ENCODE assay signal across 8 cellular contexts in the genomic region with DNA sequence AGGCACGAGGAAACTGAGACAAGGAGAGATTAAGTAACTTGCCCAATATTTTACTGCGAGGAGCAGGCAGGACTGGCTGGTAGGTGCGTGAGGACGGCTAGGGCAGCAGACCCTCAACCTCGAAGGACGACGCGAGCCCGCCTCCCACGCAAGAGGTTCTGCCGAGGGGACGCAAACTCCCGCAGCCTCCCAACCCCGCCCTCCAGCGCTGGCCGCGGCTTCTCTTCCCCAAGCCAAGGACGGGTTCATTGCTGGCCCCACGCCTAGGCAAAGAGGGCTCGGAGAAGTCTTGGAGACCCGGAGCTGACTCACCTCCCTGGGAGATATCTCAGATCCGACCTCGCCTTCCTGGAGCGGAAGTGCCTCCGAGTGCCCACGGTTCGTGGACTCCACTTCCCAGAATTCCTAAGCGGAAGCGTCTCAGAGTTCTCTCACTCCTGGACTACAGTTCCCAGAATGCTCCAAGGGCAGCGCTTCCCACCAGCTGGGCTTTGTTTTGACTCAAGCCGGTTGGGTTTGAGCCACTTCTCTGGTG. TPM values are rescaled to one million over a fixed set of nuclear protein-coding genes. Genes with fewer than 3 reads are reported as not detected.
DNase-seq lines count a peak whose midpoint lies in the region; ATAC-seq and TF ChIP-seq lines count a peak whose summit lies in the region.

ZNF235 (minus strand) TSS at position 367 of the 535 bp plus-strand sequence. CDS start 1,621 bp downstream, outside the sequence.

- no peaks in the 10 kb centered on the region for H3K9me2 ChIP-seq in SU-DHL-6 (replicated peaks; ENCODE audit: insufficient read depth, low read length)

- TF ChIP-seq POLR2A in tibial nerve (IDR thresholded peaks at IDR 0.05), result no peak

- DNase-seq in GM06990 (ENCODE audit: extremely low read depth, insufficient read length) (peak; percentile 80), NCI-H1092 treated with DMSO at 0.1 percent for 48 hours (lab: John Stamatoyannopoulos, UW) (peak; percentile 79), cardiac septum (ENCODE audit: low spot score) (peak; percentile 95), tibial nerve (ENCODE audit: low spot score in 2 of 2) (peak; percentile 55 to 79)

- peak; percentile 39 to 81 for TF ChIP-seq EP300 in tibial nerve (IDR thresholded peaks at IDR 0.05)

- H3K36me3 ChIP-seq in GM06990 (ENCODE audit: control insufficient read depth, insufficient read depth, low read length) (peaks cover 2% of the 10 kb centered on the region), SU-DHL-6 (ENCODE audit: low read length) (peaks cover 5% of the 10 kb centered on the region; the same call in 1 of the 2 replicates), parathyroid adenoma (ENCODE audit: control insufficient read depth, insufficient read depth, low read length) (no peaks in the 10 kb centered on the region), tibial nerve (peaks cover 0 to 28% (median 3%) of the 10 kb centered on the region in 3 donors)

- H3K27ac ChIP-seq in SU-DHL-6 (ENCODE audit: low read depth, low read length), result no peak within 1 kb of the TSS
- peak within 1 kb of the TSS; percentile 21 for H3K27ac ChIP-seq in adipose tissue (ENCODE audit: low read depth, low read length)
- no peak within 1 kb of the TSS for H3K27ac ChIP-seq in parathyroid adenoma
- H3K27ac ChIP-seq in tibial nerve, result peak within 1 kb of the TSS in 3 of 4 donors; percentile 72 to 83 (median 80)

- peak within 1 kb of the TSS; percentile 90 for H2AFZ ChIP-seq in SU-DHL-6 (ENCODE audit: low read depth, low read length, severe bottlenecking)
- peak within 1 kb of the TSS; percentile 65 for H2AFZ ChIP-seq in parathyroid adenoma

- H3K4me3 ChIP-seq in GM06990 (replicated peaks; ENCODE audit: low read depth, low read length), result peak within 1 kb of the TSS; percentile 97
- H3K4me3 ChIP-seq in SU-DHL-6 (ENCODE audit: insufficient read depth, low read length, poor library complexity, severe bottlenecking), result peak within 1 kb of the TSS; percentile 70
- H3K4me3 ChIP-seq in parathyroid adenoma (ENCODE audit: low read depth, low read length), result peak within 1 kb of the TSS; percentile 95
- peak within 1 kb of the TSS; percentile 53 to 80 (median 70) for H3K4me3 ChIP-seq in tibial nerve

- intact Hi-C loops in cardiac septum (cut with DNase I), result loop anchor here (2.0 to 5.0 kb wide), 3 partner anchors 52 to 143 kb away; partner anchors contain the start of genes ZNF112, ZNF229 and ZNF285

- no peaks in the 10 kb centered on the region for H3K4me1 ChIP-seq in parathyroid adenoma
- peaks cover 0 to 17% (median 0%) of the 10 kb centered on the region in 4 donors for H3K4me1 ChIP-seq in tibial nerve

- ATAC-seq in HG02571 (IDR thresholded peaks at IDR 0.05; ENCODE audit: unreplicated experiment), result peak; percentile 83

- H3K9ac ChIP-seq in SU-DHL-6 (ENCODE audit: low read length) (peak within 1 kb of the TSS; percentile 75), parathyroid adenoma (no peak within 1 kb of the TSS)

- no peaks in the 10 kb centered on the region for H4K20me1 ChIP-seq in SU-DHL-6 (ENCODE audit: low read depth, low read length)

- H3K9me3 ChIP-seq in SU-DHL-6 (ENCODE audit: insufficient read depth, low read length), result no peaks in the 10 kb centered on the region
- no peaks in the 10 kb centered on the region for H3K9me3 ChIP-seq in parathyroid adenoma (ENCODE audit: control insufficient read depth, low read length)
- H3K9me3 ChIP-seq in tibial nerve, result peaks cover 0 to 37% (median 5%) of the 10 kb centered on the region in 4 donors

- 0 to 1% (median 0%) methylated on average over 30 to 31 of the region's 31 CpGs for WGBS in adipose tissue, 3 donors
- 0% methylated on average over 30 to 31 of the region's 31 CpGs for WGBS in tibial nerve, 2 donors

- H3K79me2 ChIP-seq in SU-DHL-6 (ENCODE audit: insufficient read depth, low read length) (peaks cover 8% of the 10 kb centered on the region; the same call in 1 of the 2 replicates), parathyroid adenoma (no peaks in the 10 kb centered on the region)

- no peaks in the 10 kb centered on the region for H3K27me3 ChIP-seq in GM06990 (replicated peaks; ENCODE audit: control insufficient read depth, insufficient read depth, low read length)
- H3K27me3 ChIP-seq in SU-DHL-6 (ENCODE audit: low read length), result no peaks in the 10 kb centered on the region
- no peaks in the 10 kb centered on the region for H3K27me3 ChIP-seq in parathyroid adenoma (ENCODE audit: control insufficient read depth, insufficient read depth, low read length)
- no peaks in the 10 kb centered on the region for H3K27me3 ChIP-seq in tibial nerve

- no peak for TF ChIP-seq CTCF in GM06990 (IDR thresholded peaks at IDR 0.05; ENCODE audit: insufficient read depth, low read length, poor library complexity, severe bottlenecking)
- no peak for TF ChIP-seq CTCF in SU-DHL-6 (IDR thresholded peaks at IDR 0.05; ENCODE audit: insufficient read depth, low read length, poor library complexity, severe bottlenecking)
- no peak for TF ChIP-seq CTCF in parathyroid adenoma (IDR thresholded peaks at IDR 0.05)
- no peak for TF ChIP-seq CTCF in tibial nerve (IDR thresholded peaks at IDR 0.05)

- peak within 1 kb of the TSS; percentile 78 for H3K4me2 ChIP-seq in SU-DHL-6 (ENCODE audit: low read depth, low read length, poor library complexity, severe bottlenecking)
- peak within 1 kb of the TSS; percentile 92 for H3K4me2 ChIP-seq in parathyroid adenoma (ENCODE audit: low read length)

- H3F3A ChIP-seq in SU-DHL-6 (ENCODE audit: insufficient read depth), result no peaks in the 10 kb centered on the region

RNA-seq across cellular contexts. Expression of gene ZNF235, which starts in this region (rescaled TPM):
- 1 to 10 TPM in 2 of 3 donors, under 1 TPM in 1; 0.93 to 1.7 (median 1.1) TPM for polyA plus RNA-seq in adipose tissue
- total RNA-seq in cardiac septum, result 5.2 TPM
- 1 to 10 TPM; 5.5 to 9.8 (median 6.3) TPM for total RNA-seq in tibial nerve

Comparison
In these comparisons a context has a peak if more than half of its experiments do, and no peak if none do; other contexts are left out.
1. H3K27ac ChIP-seq: peak in adipose tissue (single experiment) and tibial nerve (3 of 4); none in SU-DHL-6 (single experiment) and parathyroid adenoma (single experiment).
2. Peak in every context shown above with its lines, with median percentiles within 50 percentile points of each other: DNase-seq and H3K4me3 ChIP-seq.